ENCODE assay signal across 17 cellular contexts in the genomic region with DNA sequence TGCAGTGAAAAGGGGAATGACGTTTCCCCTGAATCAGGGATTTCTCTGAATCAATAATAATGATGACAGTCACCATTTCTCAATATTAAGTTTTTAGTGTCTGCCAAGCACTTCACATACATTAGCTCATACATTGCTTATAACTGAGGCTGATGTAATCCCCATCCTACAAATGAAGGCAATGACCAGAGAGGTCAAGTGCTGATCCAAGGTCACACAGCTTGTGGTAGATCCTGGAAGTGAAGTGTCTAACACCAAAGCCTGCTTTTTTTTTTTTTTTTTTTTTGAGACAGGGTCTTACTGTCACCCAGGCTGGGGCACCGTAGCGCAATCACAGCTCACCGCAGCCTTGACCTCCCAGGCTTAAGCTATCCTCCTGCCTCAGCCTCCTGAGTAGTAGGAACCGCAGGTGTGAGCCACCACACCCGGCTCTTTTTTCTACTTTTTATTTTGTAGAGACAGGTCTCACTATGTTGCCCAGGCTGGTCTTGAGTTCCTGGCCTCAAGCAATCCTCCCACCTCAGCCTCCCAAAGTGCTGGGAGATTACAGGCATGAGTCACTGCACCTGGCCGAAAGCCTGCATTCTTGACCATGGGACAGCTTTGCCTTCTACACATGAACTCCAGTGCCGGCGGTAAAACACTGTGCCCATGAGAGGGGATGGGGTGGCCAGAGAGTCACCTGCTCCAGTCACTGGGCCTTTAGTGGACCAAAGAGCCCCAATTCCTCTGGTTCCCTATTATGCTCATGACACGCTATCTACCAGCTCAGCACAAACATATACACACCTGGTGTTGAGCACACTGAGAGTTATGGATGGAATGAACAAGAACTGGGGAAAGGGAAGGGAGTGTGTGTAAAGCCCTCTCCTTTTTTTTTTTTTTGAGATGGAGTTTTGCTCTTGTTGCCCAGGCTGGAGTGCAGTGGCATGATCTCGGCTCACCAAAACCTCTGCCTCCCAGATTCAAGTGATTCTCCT. TPM values are rescaled to one million over a fixed set of nuclear protein-coding genes. Genes with fewer than 3 reads are reported as not detected.
A peak's percentile ranks its signal among the peaks of the same experiment; 100 is the strongest.
DNase-seq lines count a peak whose midpoint lies in the region; TF ChIP-seq lines count a peak whose summit lies in the region.
"Had no signal": no experiment of that assay in that cellular context is flagged by ENCODE, and none has a peak within 500 bp of the region (broad histone marks: within the 10 kb centered on the region; RNA-seq: fewer than 3 reads in every experiment).

No MANE protein-coding gene starts in this region.

- no peak overlapping the region for H3K4me3 Mint-ChIP-seq in activated naive CD4-positive, alpha-beta T cell treated with anti-CD3 and anti-CD28 coated beads, Interleukin-2, amount 10 ng/mL, durations not matched to agents 7 days and 5 days
- H3K4me3 Mint-ChIP-seq: neural progenitor cell had no signal

- H3K4me1 ChIP-seq in esophagus squamous epithelium = peaks cover 21 to 50% (median 30%) of the 10 kb centered on the region in 3 donors
- H3K4me1 ChIP-seq: neural progenitor cell had no signal

- CTCF ChIA-PET in RWPE1 (lab: Yijun Ruan, JAX) = interaction anchor here (0.6 kb wide), 2 partner anchors 19 to 1104 kb away, joined by 3 to 5 read pairs; no protein-coding TSS in a partner anchor
- CTCF ChIA-PET in activated naive CD4-positive, alpha-beta T cell treated with anti-CD3 and anti-CD28 coated beads, Interleukin-2, amount 10 ng/mL, durations not matched to agents 7 days and 5 days (lab: Charles Lee) = interaction anchor here (1.4 kb wide), 1 partner anchor 71 kb away, joined by 3 read pairs; no protein-coding TSS in a partner anchor

- TF ChIP-seq CTCF in RWPE1 (conservative IDR thresholded peaks at IDR 0.05; ENCODE audit: low read depth) (no peak), esophagus squamous epithelium (IDR thresholded peaks at IDR 0.05) (no peak)

- H3K4me1 Mint-ChIP-seq in activated naive CD4-positive, alpha-beta T cell treated with anti-CD3 and anti-CD28 coated beads, Interleukin-2, amount 10 ng/mL, durations not matched to agents 7 days and 5 days = no peaks in the 10 kb centered on the region
- H3K4me1 Mint-ChIP-seq: neural progenitor cell had no signal

- H3K4me3 ChIP-seq in esophagus squamous epithelium (no peak overlapping the region), H7 (ENCODE audit: insufficient read depth, low read depth, low read length) (no peak overlapping the region)
- H3K4me3 ChIP-seq: neural progenitor cell had no signal

- H3K9me3 Mint-ChIP-seq in activated naive CD4-positive, alpha-beta T cell treated with anti-CD3 and anti-CD28 coated beads, Interleukin-2, amount 10 ng/mL, durations not matched to agents 7 days and 5 days = no peaks in the 10 kb centered on the region
- H3K9me3 Mint-ChIP-seq: neural progenitor cell had no signal

- peak; percentile 27 for DNase-seq in EH (ENCODE audit: low read depth)
- DNase-seq in RWPE1 (ENCODE audit: low spot score) = no peak
- no peak for DNase-seq in esophagus squamous epithelium (lab: John Stamatoyannopoulos, UW)
- peak; percentile 49 for DNase-seq in posterior vena cava (ENCODE audit: low spot score)
- DNase-seq in SIG-M5 (lab: John Stamatoyannopoulos, UW) = no peak
- DNase-seq in NCI-H526 (lab: John Stamatoyannopoulos, UW) = no peak
- DNase-seq in H7 = no peak
- DNase-seq in activated naive CD4-positive, alpha-beta T cell treated with anti-CD3 and anti-CD28 coated beads, Interleukin-2, amount 10 ng/mL, durations not matched to agents 7 days and 5 days = no peak
- DNase-seq: activated gamma-delta T cell; GOT3; hippocampal formation; KBM-7; NCI-H446; stimulated activated naive CD4-positive, alpha-beta T cell treated with Interleukin-2 at 50 U/mL for 16 hours had no signal

- H3K27me3 Mint-ChIP-seq in activated naive CD4-positive, alpha-beta T cell treated with anti-CD3 and anti-CD28 coated beads, Interleukin-2, amount 10 ng/mL, durations not matched to agents 7 days and 5 days = no peaks in the 10 kb centered on the region

- POLR2A ChIA-PET in RWPE1 (lab: Yijun Ruan, JAX; ENCODE audit: low non-redundant PET) = interaction anchor here (1.6 kb wide), 1 partner anchor 18 kb away, joined by 6 read pairs; the partner anchor contains the start of genes ARHGAP1 and ZNF408

- peaks cover 42% of the 10 kb centered on the region for H3K36me3 Mint-ChIP-seq in activated naive CD4-positive, alpha-beta T cell treated with anti-CD3 and anti-CD28 coated beads, Interleukin-2, amount 10 ng/mL, durations not matched to agents 7 days and 5 days

- intact Hi-C loops in esophagus squamous epithelium (cut with DNase I) = no loop called here
- intact Hi-C loops in posterior vena cava (cut with DNase I) = no loop called here

- H3K27ac Mint-ChIP-seq in activated naive CD4-positive, alpha-beta T cell treated with anti-CD3 and anti-CD28 coated beads, Interleukin-2, amount 10 ng/mL, durations not matched to agents 7 days and 5 days = no peak overlapping the region
- H3K27ac Mint-ChIP-seq: neural progenitor cell had no signal

- no peak for TF ChIP-seq POLR2A in esophagus squamous epithelium (IDR thresholded peaks at IDR 0.05)

- peaks cover 42 to 96% (median 50%) of the 10 kb centered on the region in 3 donors for H3K36me3 ChIP-seq in esophagus squamous epithelium
- peaks cover 4% of the 10 kb centered on the region for H3K36me3 ChIP-seq in H7 (replicated peaks; ENCODE audit: control insufficient read depth, insufficient read depth, low read length)
- H3K36me3 ChIP-seq: neural progenitor cell had no signal

- H3K27ac ChIP-seq in RWPE1 = peak overlapping the region; percentile 65
- H3K27ac ChIP-seq in esophagus squamous epithelium = peak overlapping the region in 3 of 4 donors; percentile 18 to 78 (median 57)
- H3K27ac ChIP-seq: neural progenitor cell had no signal

- H3K9me3 ChIP-seq in esophagus squamous epithelium = no peaks in the 10 kb centered on the region

- 77 to 78% methylated on average over 11 of the region's 11 CpGs for WGBS in esophagus squamous epithelium, 2 donors

- H3K27me3 ChIP-seq in esophagus squamous epithelium (no peaks in the 10 kb centered on the region), H7 (ENCODE audit: control insufficient read depth, insufficient read depth, low read length) (no peaks in the 10 kb centered on the region)
- H3K27me3 ChIP-seq: neural progenitor cell had no signal

RNA-seq across cellular contexts. Expression of gene ARHGAP1, which starts 17.4 kb away (rescaled TPM):
- total RNA-seq in esophagus squamous epithelium (10 to 100 TPM; 39.2 to 53.6 (median 45.8) TPM), posterior vena cava (100 to 1,000 TPM; 265 to 283 TPM)
- total RNA-seq in H7 (2014; rRNA removed; shearing (Covaris generic)) = 27.5 and 30.8 TPM in 2 replicates

RNA-seq across cellular contexts. Expression of gene ZNF408, which starts 17.8 kb away (rescaled TPM):
- total RNA-seq in esophagus squamous epithelium (10 to 100 TPM in 3 of 4 donors, 1 to 10 TPM in 1; 5.2 to 15.1 (median 13.5) TPM), posterior vena cava (1 to 10 TPM; 5.4 to 5.7 TPM)
- total RNA-seq in H7 (2014; rRNA removed; shearing (Covaris generic)) = 20.6 and 23.1 TPM in 2 replicates

RNA-seq across cellular contexts. Expression of gene F2, which starts 36.0 kb away (rescaled TPM):
- total RNA-seq in esophagus squamous epithelium (under 1 TPM in 1 of 4 donors, not detected in 3; 0.19 TPM), posterior vena cava (not detected)
- total RNA-seq in H7 (2014; rRNA removed; shearing (Covaris generic)) = 0.33 TPM in 1 of 2 replicates, not detected in the other
- total RNA-seq: activated CD8-positive, alpha-beta memory T cell treated with anti-CD3 and anti-CD28 coated beads for 36 hours; endothelial cell of umbilical vein had no signal

Comparison
In these comparisons a context has a peak if more than half of its experiments do, and no peak if none do; other contexts are left out.
1. DNase-seq: peak in EH (single experiment) and posterior vena cava (single experiment); none in RWPE1 (single experiment), esophagus squamous epithelium (single experiment), SIG-M5 (single experiment), NCI-H526 (0 of 2), H7 (single experiment) and activated naive CD4-positive, alpha-beta T cell treated with anti-CD3 and anti-CD28 coated beads, Interleukin-2, amount 10 ng/mL, durations not matched to agents 7 days and 5 days (single experiment).